8 cellular contexts compared by ENCODE assay signal in genomic region chr1:232952514-232953175, GRCh38. TPM values are rescaled to one million over a fixed set of nuclear protein-coding genes. Genes with fewer than 3 reads are reported as not detected.
DNase-seq lines count a peak whose midpoint lies in the region; ATAC-seq, FAIRE-seq and TF ChIP-seq lines count a peak whose summit lies in the region.

No MANE protein-coding gene starts in this region.

- H3K27me3 ChIP-seq in lung (ENCODE audit: control insufficient read depth, insufficient read depth): no peaks in the 10 kb centered on the region

- TF ChIP-seq RAD21 in Ishikawa (IDR thresholded peaks at IDR 0.05; ENCODE audit: low read depth): peak; percentile 43

- DNase-seq in stimulated activated CD4-positive, alpha-beta T cell treated with anti-CD3 and anti-CD28 coated beads, Interleukin-12 subunit alpha, Interleukin-12 subunit beta, amount 100 ng/mL, for 4 hours: peak; percentile 10
- DNase-seq in stimulated activated CD4-positive, alpha-beta T cell treated with anti-CD3 and anti-CD28 coated beads, Interleukin-1b, Interleukin-23, amount 100 ng/mL, for 48 hours: no peak
- DNase-seq in H54 (ENCODE audit: insufficient read length, low spot score) (peak; percentile 48), SK-N-DZ (ENCODE audit: low spot score) (peak; percentile 82), cerebellar cortex (ENCODE audit: low spot score) (peak; percentile 52), lung (ENCODE audit: low spot score) (peak; percentile 44), hippocampal formation (lab: John Stamatoyannopoulos, UW) (no peak)

- no peak overlapping the region for H3K4me3 ChIP-seq in lung

- H3K36me3 ChIP-seq in lung (ENCODE audit: control insufficient read depth in 2 of 2, insufficient read depth in 2 of 2, low read length in 2 of 2): peaks cover 0 to 4% of the 10 kb centered on the region in 2 donors

- TF ChIP-seq POLR2A in H54 (IDR thresholded peaks at IDR 0.05; ENCODE audit: low read depth, low read length): no peak

- TF ChIP-seq CTCF in lung (IDR thresholded peaks at IDR 0.05; ENCODE audit: control extremely low read depth, extremely low read depth): peak; percentile 19

- TF ChIP-seq EP300 in Ishikawa (IDR thresholded peaks at IDR 0.05; ENCODE audit: borderline replicate concordance): no peak

- H3K4me1 ChIP-seq in lung (ENCODE audit: control insufficient read depth in 2 of 2, insufficient read depth in 2 of 2, low read length in 2 of 2): peaks cover 2 to 8% of the 10 kb centered on the region in 2 donors

- FAIRE-seq in H54 (lab: Jason Lieb, UNC): peak; percentile 43

- H3K9me3 ChIP-seq in lung (ENCODE audit: control insufficient read depth in 2 of 2, insufficient read depth in 1 of 2, low read length in 1 of 2): no peaks in the 10 kb centered on the region

- no peak for ATAC-seq in lung (ENCODE audit: insufficient read depth, low FRiP score)

- no peak overlapping the region for H3K27ac ChIP-seq in lung (ENCODE audit: low read depth in 1 of 2, low read length in 1 of 2)

- 83 to 92% methylated on average over 1 of the region's 1 CpG for WGBS in lung, 2 donors

TF ChIP-seq in Ishikawa, 13 proteins besides CTCF, POLR2A, EP300 and RAD21:
- no peak for TF ChIP-seq CREB1 (IDR thresholded peaks at IDR 0.05; ENCODE audit: low read depth)
- no peak for TF ChIP-seq TAF1 (IDR thresholded peaks at IDR 0.05; ENCODE audit: low read depth)
- no peak for TF ChIP-seq FOXM1 (IDR thresholded peaks at IDR 0.05; ENCODE audit: borderline replicate concordance, low read depth)
- no peak for TF ChIP-seq CEBPB (IDR thresholded peaks at IDR 0.05)
- TF ChIP-seq ZBTB7A (IDR thresholded peaks at IDR 0.05; ENCODE audit: low read depth): no peak
- no peak for TF ChIP-seq TCF12 (IDR thresholded peaks at IDR 0.05; ENCODE audit: low read depth)
- TF ChIP-seq EGR1 (IDR thresholded peaks at IDR 0.05): no peak
- TF ChIP-seq NFIC (IDR thresholded peaks at IDR 0.05): no peak
- TF ChIP-seq YY1 (IDR thresholded peaks at IDR 0.05; ENCODE audit: low read depth): no peak
- no peak for TF ChIP-seq USF1 (IDR thresholded peaks at IDR 0.05)
- no peak for TF ChIP-seq TEAD4 (IDR thresholded peaks at IDR 0.05)
- TF ChIP-seq MAX (IDR thresholded peaks at IDR 0.05): no peak
- no peak for TF ChIP-seq REST (IDR thresholded peaks at IDR 0.05; ENCODE audit: low read depth)

RNA-seq across cellular contexts. Expression of gene NTPCR, which starts 2.2 kb away (rescaled TPM):
- 54.2 and 68.1 TPM in 2 replicates for polyA plus RNA-seq in SK-N-DZ (2014; cell fraction: cytosol; rRNA removed)
- polyA plus RNA-seq in SK-N-DZ (2014; cell fraction: nucleus; rRNA removed): 34.2 and 38.7 TPM in 2 replicates
- 10 to 100 TPM; 30.8 to 35.8 TPM for total RNA-seq in lung
- 10 to 100 TPM; 43.1 to 51.6 TPM for polyA plus RNA-seq in lung

Comparison
In these comparisons a context has a peak if more than half of its experiments do, and no peak if none do; other contexts are left out.
1. DNase-seq: peak in stimulated activated CD4-positive, alpha-beta T cell treated with anti-CD3 and anti-CD28 coated beads, Interleukin-12 subunit alpha, Interleukin-12 subunit beta, amount 100 ng/mL, for 4 hours (single experiment), H54 (single experiment), SK-N-DZ (single experiment), cerebellar cortex (single experiment) and lung (single experiment); none in stimulated activated CD4-positive, alpha-beta T cell treated with anti-CD3 and anti-CD28 coated beads, Interleukin-1b, Interleukin-23, amount 100 ng/mL, for 48 hours (single experiment) and hippocampal formation (0 of 2).